ENCODE assay signal across 26 cellular contexts in the genomic region with DNA sequence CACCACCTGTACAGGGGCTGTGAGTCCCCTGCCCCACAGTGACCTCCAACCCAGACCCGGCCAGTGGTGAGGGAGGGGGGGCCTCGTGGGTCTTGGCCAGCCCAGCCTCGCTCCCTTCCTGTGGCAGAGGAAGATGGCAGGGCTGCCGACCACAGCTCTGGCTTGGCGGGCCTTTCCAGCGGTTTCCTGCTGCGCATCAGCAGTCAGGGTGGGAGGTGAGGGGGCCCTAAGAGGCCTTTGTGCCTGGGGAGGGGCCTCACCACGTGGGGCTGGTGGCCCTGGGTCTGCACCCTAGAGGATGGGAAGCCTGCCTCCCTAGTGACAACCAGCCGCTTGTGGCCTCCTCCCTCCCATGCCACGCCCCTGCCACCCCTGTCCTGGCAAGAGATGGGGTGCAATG.
"Had no signal": no experiment of that assay in that cellular context is flagged by ENCODE, and none has a peak within 500 bp of the region (broad histone marks: within the 10 kb centered on the region; RNA-seq: fewer than 3 reads in every experiment).

No MANE protein-coding gene starts in this region.

- H3K4me3 ChIP-seq: K562, PC-9, Peyer's patch, SJCRH30 had no signal

- H3K4me2 ChIP-seq: KMS-11, PC-9 had no signal

- H3K4me3 Mint-ChIP-seq: IgD-negative memory B cell had no signal

- FAIRE-seq: HTR-8/SVneo, K562 had no signal

- DNase-seq: Kasumi-1, MM.1S, NCI-H1092 treated with DMSO at 0.1 percent for 48 hours, NCI-H1436, NCI-H187, NCI-H2029, NCI-H2081 treated with DMSO at 0.1 percent for 48 hours, NCI-H2171, NCI-H226, NCI-H446, NCI-H510A, NCI-H524 treated with DMSO at 0.1 percent for 48 hours, NCI-H69, NCI-H774, OCI-M1, PC-9, Peyer's patch, SHP77 treated with DMSO at 0.1 percent for 48 hours, SJCRH30 had no signal

- H3K36me3 Mint-ChIP-seq: IgD-negative memory B cell had no signal

- H3K9me3 ChIP-seq: Peyer's patch, SJCRH30 had no signal

- H3K36me3 ChIP-seq: Peyer's patch, SJCRH30 had no signal

- H3K4me1 ChIP-seq: Peyer's patch, SJCRH30 had no signal

- H3K27ac ChIP-seq: HL-60, KMS-11, PC-9, Peyer's patch, SJCRH30 had no signal

- H3K27ac Mint-ChIP-seq: IgD-negative memory B cell had no signal

- ATAC-seq: K562, Right ventricle myocardium inferior, SK-N-SH treated with all-trans-retinoic acid at 6 μM for 48 hours had no signal

- H2AFZ ChIP-seq: PC-9 had no signal

- H3K27me3 ChIP-seq: Peyer's patch, SJCRH30 had no signal

- H3K9ac ChIP-seq: KMS-11 had no signal

- H3K9me3 Mint-ChIP-seq: IgD-negative memory B cell had no signal
